22 cellular contexts compared by ENCODE assay signal in genomic region chrX:82412851-82413250, GRCh38.
"Had no signal": no experiment of that assay in that cellular context is flagged by ENCODE, and none has a peak within 500 bp of the region (broad histone marks: within the 10 kb centered on the region; RNA-seq: fewer than 3 reads in every experiment).

No MANE protein-coding gene starts in this region.

- H3K36me3 ChIP-seq: ascending aorta, gastroesophageal sphincter, spleen had no signal

- FAIRE-seq: endothelial cell of umbilical vein had no signal

- H3K4me3 ChIP-seq: ascending aorta, coronary artery, gastroesophageal sphincter, hepatocyte, spleen had no signal

- H3K9me3 Mint-ChIP-seq: activated CD8-positive, alpha-beta T cell treated with anti-CD3 and anti-CD28 coated beads for 36 hours; activated naive CD8-positive, alpha-beta T cell treated with anti-CD3 and anti-CD28 coated beads, Interleukin-2, amount 50 U/mL, for 24 hours; activated T-helper 1 cell treated with anti-CD3 and anti-CD28 coated beads, Interleukin-12 subunit alpha, Interleukin-12 subunit beta, Interleukin-2, Interleukin-4 antibody, amounts not matched to agents 30 ng/mL and 10 ng/mL and 1 ng/mL, durations not matched to agents 14 hours and 24 hours and 36 hours; type B pancreatic cell had no signal

- H3K27me3 Mint-ChIP-seq: activated CD4-positive, alpha-beta T cell treated with anti-CD3 and anti-CD28 coated beads for 36 hours; activated CD8-positive, alpha-beta T cell treated with anti-CD3 and anti-CD28 coated beads for 36 hours; activated naive CD8-positive, alpha-beta T cell treated with anti-CD3 and anti-CD28 coated beads, Interleukin-2, amount 50 U/mL, for 24 hours; naive thymus-derived CD4-positive, alpha-beta T cell; stimulated activated memory B cell treated with anti-CD40 and anti-IgM and Interleukin-4, amounts not matched to agents 10 μg/mL and 1 μg/mL and 100 μg/mL, for 72 hours; type B pancreatic cell had no signal

- H3K36me3 Mint-ChIP-seq: naive thymus-derived CD4-positive, alpha-beta T cell; stimulated activated memory B cell treated with anti-CD40 and anti-IgM and Interleukin-4, amounts not matched to agents 10 μg/mL and 1 μg/mL and 100 μg/mL, for 72 hours; type B pancreatic cell had no signal

- DNase-seq: activated CD4-positive, alpha-beta T cell treated with anti-CD3 and anti-CD28 coated beads for 36 hours; activated CD8-positive, alpha-beta memory T cell treated with anti-CD3 and anti-CD28 coated beads, Interleukin-2, amount 50 U/mL, for 48 hours; activated CD8-positive, alpha-beta T cell treated with anti-CD3 and anti-CD28 coated beads for 36 hours; activated naive CD4-positive, alpha-beta T cell treated with Interleukin-2 at 50 U/mL for 16 hours; activated naive CD8-positive, alpha-beta T cell treated with anti-CD3 and anti-CD28 coated beads, Interleukin-2, amount 50 U/mL, for 24 hours; caudate nucleus; effector CD4-positive, alpha-beta T cell; naive thymus-derived CD4-positive, alpha-beta T cell; right cardiac atrium; spleen; stimulated activated CD4-positive, alpha-beta T cell treated with anti-CD3 and anti-CD28 coated beads, Interleukin-1b, Interleukin-23, amount 100 ng/mL, for 48 hours; SW 1271; T-helper 9 cell had no signal

- H3K4me3 Mint-ChIP-seq: activated CD4-positive, alpha-beta T cell treated with anti-CD3 and anti-CD28 coated beads for 36 hours; activated CD8-positive, alpha-beta T cell treated with anti-CD3 and anti-CD28 coated beads for 36 hours; activated naive CD8-positive, alpha-beta T cell treated with anti-CD3 and anti-CD28 coated beads, Interleukin-2, amount 50 U/mL, for 24 hours; activated T-helper 1 cell treated with anti-CD3 and anti-CD28 coated beads, Interleukin-12 subunit alpha, Interleukin-12 subunit beta, Interleukin-2, Interleukin-4 antibody, amounts not matched to agents 30 ng/mL and 10 ng/mL and 1 ng/mL, durations not matched to agents 14 hours and 24 hours and 36 hours; naive thymus-derived CD4-positive, alpha-beta T cell; stimulated activated memory B cell treated with anti-CD40 and anti-IgM and Interleukin-4, amounts not matched to agents 10 μg/mL and 1 μg/mL and 100 μg/mL, for 72 hours; type B pancreatic cell had no signal

- H3K4me1 ChIP-seq: ascending aorta, gastroesophageal sphincter, spleen had no signal

- H3K27ac Mint-ChIP-seq: activated CD4-positive, alpha-beta T cell treated with anti-CD3 and anti-CD28 coated beads for 36 hours; activated CD8-positive, alpha-beta T cell treated with anti-CD3 and anti-CD28 coated beads for 36 hours; activated naive CD8-positive, alpha-beta T cell treated with anti-CD3 and anti-CD28 coated beads, Interleukin-2, amount 50 U/mL, for 24 hours; activated T-helper 1 cell treated with anti-CD3 and anti-CD28 coated beads, Interleukin-12 subunit alpha, Interleukin-12 subunit beta, Interleukin-2, Interleukin-4 antibody, amounts not matched to agents 30 ng/mL and 10 ng/mL and 1 ng/mL, durations not matched to agents 14 hours and 24 hours and 36 hours; naive thymus-derived CD4-positive, alpha-beta T cell; stimulated activated memory B cell treated with anti-CD40 and anti-IgM and Interleukin-4, amounts not matched to agents 10 μg/mL and 1 μg/mL and 100 μg/mL, for 72 hours; type B pancreatic cell had no signal

- H3K9me3 ChIP-seq: ascending aorta, gastroesophageal sphincter, spleen had no signal

- H3K4me1 Mint-ChIP-seq: activated CD4-positive, alpha-beta T cell treated with anti-CD3 and anti-CD28 coated beads for 36 hours; activated naive CD8-positive, alpha-beta T cell treated with anti-CD3 and anti-CD28 coated beads, Interleukin-2, amount 50 U/mL, for 24 hours; naive thymus-derived CD4-positive, alpha-beta T cell; stimulated activated memory B cell treated with anti-CD40 and anti-IgM and Interleukin-4, amounts not matched to agents 10 μg/mL and 1 μg/mL and 100 μg/mL, for 72 hours had no signal

- H3K27me3 ChIP-seq: ascending aorta, gastroesophageal sphincter, hepatocyte, spleen had no signal

- H3K27ac ChIP-seq: ascending aorta, coronary artery, gastroesophageal sphincter, hepatocyte, spleen, VCaP had no signal
